In the genomic region with DNA sequence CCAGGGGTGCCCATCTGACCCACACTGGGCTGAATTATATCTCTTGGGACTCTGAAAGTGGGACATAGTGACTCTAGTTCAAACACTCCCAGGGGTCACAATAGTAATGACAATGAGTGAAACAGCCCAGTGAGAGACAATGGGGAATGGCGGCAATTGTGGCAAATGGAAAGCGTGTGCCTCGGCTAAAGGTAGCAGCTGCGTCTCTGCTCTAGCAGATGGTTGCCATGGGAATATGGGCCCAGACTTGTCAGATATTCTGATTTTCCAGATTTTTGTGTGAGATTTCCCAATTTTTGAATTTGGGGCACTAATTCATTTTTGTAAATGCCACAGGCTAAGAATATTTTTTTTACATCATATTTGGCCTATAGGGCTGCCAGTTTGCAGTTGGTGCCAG, we compare ENCODE assay signal across 28 cellular contexts. TPM values are rescaled to one million over a fixed set of nuclear protein-coding genes. Genes with fewer than 3 reads are reported as not detected.
DNase-seq lines count a peak whose midpoint lies in the region; ATAC-seq, FAIRE-seq and TF ChIP-seq lines count a peak whose summit lies in the region.
"Had no signal": no experiment of that assay in that cellular context is flagged by ENCODE, and none has a peak within 500 bp of the region (broad histone marks: within the 10 kb centered on the region; RNA-seq: fewer than 3 reads in every experiment).

No MANE protein-coding gene starts in this region.

- intact Hi-C loops in CD8-positive, alpha-beta T cell (cut with DNase I, micrococcal nuclease): no loop called here
- intact Hi-C loops in adrenal gland (cut with DNase I): no loop called here
- intact Hi-C loops in pancreas (cut with DNase I): loop anchor here in 1 of 3 donors (10.0 kb wide), 1 partner anchor 95 kb away; no protein-coding TSS in a partner anchor

- H3K4me1 Mint-ChIP-seq in activated CD4-positive, alpha-beta T cell treated with anti-CD3 and anti-CD28 coated beads, Interleukin-2, amount 10 ng/mL, durations not matched to agents 7 days and 5 days: peaks cover 85% of the 10 kb centered on the region
- peaks cover 51% of the 10 kb centered on the region for H3K4me1 Mint-ChIP-seq in CD8-positive, alpha-beta T cell (ENCODE audit: low read depth)
- peaks cover 72% of the 10 kb centered on the region for H3K4me1 Mint-ChIP-seq in activated naive CD8-positive, alpha-beta T cell treated with anti-CD3 and anti-CD28 coated beads, Interleukin-2, amount 50 U/mL, for 24 hours
- peaks cover 28% of the 10 kb centered on the region for H3K4me1 Mint-ChIP-seq in neural crest cell

- FAIRE-seq in pancreas (lab: Jason Lieb, UNC): no peak
- FAIRE-seq: RCC 7860 had no signal

- CTCF ChIA-PET in activated CD4-positive, alpha-beta T cell treated with anti-CD3 and anti-CD28 coated beads, Interleukin-2, amount 10 ng/mL, durations not matched to agents 7 days and 5 days (lab: Charles Lee): interaction anchor here (0.9 to 17.3 kb wide), 4 partner anchors 15 to 144 kb away, joined by 3 to 371 read pairs (median 3); partner anchors contain the start of genes PTP4A2 and SPOCD1
- CTCF ChIA-PET in CD8-positive, alpha-beta T cell (lab: Charles Lee): interaction anchor here (17.1 kb wide), 1 partner anchor 19 kb away, joined by 349 read pairs; the partner anchor contains the start of gene PTP4A2

- POLR2A ChIA-PET in activated CD4-positive, alpha-beta T cell treated with anti-CD3 and anti-CD28 coated beads, Interleukin-2, amount 10 ng/mL, durations not matched to agents 7 days and 5 days (lab: Charles Lee): no interaction called here
- POLR2A ChIA-PET in CD8-positive, alpha-beta T cell (lab: Charles Lee): interaction anchor here (1.1 kb wide), 1 partner anchor 15 kb away, joined by 3 read pairs; no protein-coding TSS in a partner anchor

- TF ChIP-seq POLR2A in adrenal gland (IDR thresholded peaks at IDR 0.05): no peak

- ATAC-seq in CD8-positive, alpha-beta T cell: no peak
- no peak for ATAC-seq in activated naive CD8-positive, alpha-beta T cell treated with anti-CD3 and anti-CD28 coated beads, Interleukin-2, amount 50 U/mL, for 24 hours
- no peak for ATAC-seq in pancreas
- ATAC-seq: gastrocnemius medialis, HCT116, left ventricle myocardium superior, sciatic nerve had no signal

- no peak overlapping the region for H3K4me3 Mint-ChIP-seq in activated CD4-positive, alpha-beta T cell treated with anti-CD3 and anti-CD28 coated beads, Interleukin-2, amount 10 ng/mL, durations not matched to agents 7 days and 5 days
- H3K4me3 Mint-ChIP-seq in CD8-positive, alpha-beta T cell: no peak overlapping the region
- H3K4me3 Mint-ChIP-seq in activated naive CD8-positive, alpha-beta T cell treated with anti-CD3 and anti-CD28 coated beads, Interleukin-2, amount 50 U/mL, for 24 hours: no peak overlapping the region
- no peak overlapping the region for H3K4me3 Mint-ChIP-seq in neural crest cell
- H3K4me3 Mint-ChIP-seq: neural progenitor cell, type B pancreatic cell had no signal

- no peaks in the 10 kb centered on the region for H3K27me3 ChIP-seq in CD8-positive, alpha-beta T cell (ENCODE audit: insufficient read depth, low read length)
- H3K27me3 ChIP-seq in adrenal gland (no peaks in the 10 kb centered on the region), pancreas (no peaks in the 10 kb centered on the region)
- H3K27me3 ChIP-seq: breast epithelium, esophagus squamous epithelium, gastrocnemius medialis, neural progenitor cell, stomach had no signal

- H3K4me1 ChIP-seq in CD8-positive, alpha-beta T cell (ENCODE audit: insufficient read depth, low read length): peaks cover 34% of the 10 kb centered on the region
- H3K4me1 ChIP-seq in adrenal gland (replicated peaks in 1 of 2) (peaks cover 19 to 32% of the 10 kb centered on the region in 2 donors), pancreas (peaks cover 0 to 20% (median 0%) of the 10 kb centered on the region in 3 donors)

- no peak for TF ChIP-seq CTCF in CD8-positive, alpha-beta T cell (IDR thresholded peaks at IDR 0.05)
- TF ChIP-seq CTCF in neural crest cell (conservative IDR thresholded peaks at IDR 0.05) (no peak), adrenal gland (IDR thresholded peaks at IDR 0.05) (no peak), pancreas (IDR thresholded peaks at IDR 0.05) (no peak)

- no peaks in the 10 kb centered on the region for H3K36me3 Mint-ChIP-seq in activated CD4-positive, alpha-beta T cell treated with anti-CD3 and anti-CD28 coated beads, Interleukin-2, amount 10 ng/mL, durations not matched to agents 7 days and 5 days (ENCODE audit: low read depth)
- H3K36me3 Mint-ChIP-seq in CD8-positive, alpha-beta T cell: no peaks in the 10 kb centered on the region
- H3K36me3 Mint-ChIP-seq in activated naive CD8-positive, alpha-beta T cell treated with anti-CD3 and anti-CD28 coated beads, Interleukin-2, amount 50 U/mL, for 24 hours (ENCODE audit: low read depth): no peaks in the 10 kb centered on the region
- no peaks in the 10 kb centered on the region for H3K36me3 Mint-ChIP-seq in neural crest cell (ENCODE audit: low read depth)
- H3K36me3 Mint-ChIP-seq: neural progenitor cell, type B pancreatic cell had no signal

- H3K27ac Mint-ChIP-seq in activated CD4-positive, alpha-beta T cell treated with anti-CD3 and anti-CD28 coated beads, Interleukin-2, amount 10 ng/mL, durations not matched to agents 7 days and 5 days: peak overlapping the region; percentile 47
- H3K27ac Mint-ChIP-seq in CD8-positive, alpha-beta T cell: peak overlapping the region; percentile 50
- H3K27ac Mint-ChIP-seq in activated naive CD8-positive, alpha-beta T cell treated with anti-CD3 and anti-CD28 coated beads, Interleukin-2, amount 50 U/mL, for 24 hours: peak overlapping the region; percentile 32
- peak overlapping the region; percentile 31 for H3K27ac Mint-ChIP-seq in neural crest cell (ENCODE audit: unreplicated experiment)
- H3K27ac Mint-ChIP-seq: neural progenitor cell, progenitor cell of endocrine pancreas, type B pancreatic cell had no signal

- no peaks in the 10 kb centered on the region for H3K36me3 ChIP-seq in CD8-positive, alpha-beta T cell (ENCODE audit: insufficient read depth, low read length)
- H3K36me3 ChIP-seq in adrenal gland (replicated peaks in 1 of 2) (no peaks in the 10 kb centered on the region), pancreas (no peaks in the 10 kb centered on the region)
- H3K36me3 ChIP-seq: breast epithelium, esophagus squamous epithelium, gastrocnemius medialis, neural progenitor cell, SJCRH30, stomach had no signal

- WGBS in adrenal gland, 4 donors: 90 to 99% (median 93%) methylated on average over 4 of the region's 4 CpGs
- 93 to 95% methylated on average over 4 of the region's 4 CpGs for WGBS in pancreas, 2 donors

- DNase-seq in activated CD4-positive, alpha-beta T cell treated with anti-CD3 and anti-CD28 coated beads, Interleukin-2, amount 10 ng/mL, durations not matched to agents 7 days and 5 days: no peak
- no peak for DNase-seq in activated CD4-positive, alpha-beta T cell treated with anti-CD3 and anti-CD28 coated beads, Interleukin-2, amount 50 U/mL, for 48 hours
- no peak for DNase-seq in CD8-positive, alpha-beta T cell
- no peak for DNase-seq in activated naive CD8-positive, alpha-beta T cell treated with anti-CD3 and anti-CD28 coated beads, Interleukin-2, amount 50 U/mL, for 24 hours
- DNase-seq in neural crest cell (ENCODE audit: low read depth, low spot score) (no peak), islet precursor cell (no peak), adrenal gland (no peak), pancreas (no peak)
- DNase-seq: activated CD4-positive, alpha-beta T cell treated with anti-CD3 and anti-CD28 coated beads for 1 hour; activated effector memory CD4-positive, alpha-beta T cell treated with Interleukin-2 at 50 U/mL for 16 hours; amniotic stem cell; EL; esophagus squamous epithelium; gastrocnemius medialis; left ventricle myocardium superior; NCI-H1048; NCI-H1694 treated with DMSO at 0.1 percent for 48 hours; NCI-H526 treated with DMSO at 0.1 percent for 48 hours; SJCRH30; stomach had no signal

- no peak overlapping the region for H3K4me3 ChIP-seq in CD8-positive, alpha-beta T cell (ENCODE audit: low read depth, low read length)
- H3K4me3 ChIP-seq in adrenal gland (no peak overlapping the region), pancreas (no peak overlapping the region)
- H3K4me3 ChIP-seq: breast epithelium, coronary artery, esophagus squamous epithelium, gastrocnemius medialis, neural progenitor cell, SJCRH30, stomach had no signal

- no peaks in the 10 kb centered on the region for H3K27me3 Mint-ChIP-seq in activated CD4-positive, alpha-beta T cell treated with anti-CD3 and anti-CD28 coated beads, Interleukin-2, amount 10 ng/mL, durations not matched to agents 7 days and 5 days
- no peaks in the 10 kb centered on the region for H3K27me3 Mint-ChIP-seq in CD8-positive, alpha-beta T cell (ENCODE audit: low read depth)
- no peaks in the 10 kb centered on the region for H3K27me3 Mint-ChIP-seq in activated naive CD8-positive, alpha-beta T cell treated with anti-CD3 and anti-CD28 coated beads, Interleukin-2, amount 50 U/mL, for 24 hours
- peaks cover 4% of the 10 kb centered on the region for H3K27me3 Mint-ChIP-seq in neural crest cell (ENCODE audit: low read depth)

- H3K9me3 ChIP-seq in CD8-positive, alpha-beta T cell (ENCODE audit: low read length): no peaks in the 10 kb centered on the region
- no peaks in the 10 kb centered on the region for H3K9me3 ChIP-seq in adrenal gland (replicated peaks in 1 of 3)
- no peaks in the 10 kb centered on the region for H3K9me3 ChIP-seq in pancreas
- H3K9me3 ChIP-seq: breast epithelium, esophagus squamous epithelium, gastrocnemius medialis, SJCRH30, stomach had no signal

- H3K9me3 Mint-ChIP-seq in activated CD4-positive, alpha-beta T cell treated with anti-CD3 and anti-CD28 coated beads, Interleukin-2, amount 10 ng/mL, durations not matched to agents 7 days and 5 days: no peaks in the 10 kb centered on the region
- H3K9me3 Mint-ChIP-seq in CD8-positive, alpha-beta T cell: no peaks in the 10 kb centered on the region
- H3K9me3 Mint-ChIP-seq in activated naive CD8-positive, alpha-beta T cell treated with anti-CD3 and anti-CD28 coated beads, Interleukin-2, amount 50 U/mL, for 24 hours: no peaks in the 10 kb centered on the region
- no peaks in the 10 kb centered on the region for H3K9me3 Mint-ChIP-seq in neural crest cell
- H3K9me3 Mint-ChIP-seq: neural progenitor cell, type B pancreatic cell had no signal

- H3K27ac ChIP-seq in CD8-positive, alpha-beta T cell (ENCODE audit: low read depth, low read length): no peak overlapping the region
- H3K27ac ChIP-seq in adrenal gland (peak overlapping the region in 1 of 5 donors; percentile 32), pancreas (no peak overlapping the region)
- H3K27ac ChIP-seq: breast epithelium, coronary artery, esophagus squamous epithelium, gastrocnemius medialis, neural progenitor cell, SJCRH30, stomach had no signal

RNA-seq across cellular contexts. Expression of gene PTP4A2, which starts 21.4 kb away (rescaled TPM):
- total RNA-seq in activated CD4-positive, alpha-beta T cell treated with anti-CD3 and anti-CD28 coated beads, Interleukin-2, amount 10 ng/mL, durations not matched to agents 7 days and 5 days: 100 to 1,000 TPM; 334 to 347 TPM
- total RNA-seq in CD8-positive, alpha-beta T cell: 100 to 1,000 TPM; 257 to 278 TPM
- total RNA-seq in neural crest cell (189 and 190 TPM in 2 replicates), adrenal gland (100 to 1,000 TPM in 6 of 8 donors, 10 to 100 TPM in 2; 75.9 to 268 (median 185) TPM), pancreas (100 to 1,000 TPM in 2 of 6 donors, 10 to 100 TPM in 4; 58.1 to 137 (median 90.8) TPM)
- polyA plus RNA-seq in adrenal gland (100 to 1,000 TPM in 1 of 3 donors, 10 to 100 TPM in 2; 51.8 to 371 (median 56.2) TPM), pancreas (10 to 100 TPM; 37.7 to 42.1 TPM)

RNA-seq across cellular contexts. Expression of gene KHDRBS1, which starts 54.1 kb away (rescaled TPM):
- total RNA-seq in activated CD4-positive, alpha-beta T cell treated with anti-CD3 and anti-CD28 coated beads, Interleukin-2, amount 10 ng/mL, durations not matched to agents 7 days and 5 days: 100 to 1,000 TPM; 174 to 183 TPM
- total RNA-seq in CD8-positive, alpha-beta T cell: 100 to 1,000 TPM; 102 TPM
- total RNA-seq in neural crest cell (292 and 299 TPM in 2 replicates), adrenal gland (100 to 1,000 TPM in 1 of 8 donors, 10 to 100 TPM in 7; 59.7 to 108 (median 77.8) TPM), pancreas (10 to 100 TPM; 26.6 to 56.7 (median 41.2) TPM)
- polyA plus RNA-seq in adrenal gland (10 to 100 TPM; 37.3 to 88.2 (median 43.7) TPM), pancreas (10 to 100 TPM; 22.8 to 41.7 TPM)
